8 cellular contexts compared by ENCODE assay signal in the genomic region with DNA sequence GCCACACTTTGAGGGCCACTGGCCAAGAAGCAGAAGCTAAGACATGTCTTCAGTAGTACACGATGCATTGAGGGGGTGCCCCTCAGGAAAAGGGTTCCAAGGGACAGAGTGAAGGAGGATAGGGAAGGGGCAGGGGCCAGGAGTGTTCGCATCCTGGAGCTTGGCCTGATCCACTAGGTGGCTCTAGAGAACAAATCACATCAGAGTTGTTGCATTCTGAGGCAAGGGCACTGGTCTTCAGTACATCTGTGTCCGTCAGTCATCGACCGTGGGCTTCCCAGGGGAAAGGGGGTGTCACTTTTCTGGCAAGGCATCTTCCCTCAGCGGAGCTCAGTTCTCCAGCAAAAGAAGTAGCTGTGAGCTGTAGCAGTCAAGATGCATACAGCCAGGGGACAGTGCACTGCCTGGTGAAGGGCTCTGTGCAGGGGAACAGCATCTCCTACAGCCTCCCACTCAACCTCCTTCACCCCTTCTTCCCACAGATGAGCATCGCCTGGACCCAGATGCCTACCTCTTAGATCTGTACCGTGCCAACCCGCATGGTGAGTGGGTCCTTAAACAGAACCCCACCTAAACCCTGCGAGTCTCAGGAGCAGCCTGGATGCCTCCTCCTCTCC. TPM values are rescaled to one million over a fixed set of nuclear protein-coding genes. Genes with fewer than 3 reads are reported as not detected.
DNase-seq lines count a peak whose midpoint lies in the region; ATAC-seq and TF ChIP-seq lines count a peak whose summit lies in the region.

No MANE protein-coding gene starts in this region.

- H3K9ac ChIP-seq in Loucy (ENCODE audit: low read depth, low read length, poor library complexity, severe bottlenecking), result no peak overlapping the region

- peaks cover 29 to 46% of the 10 kb centered on the region in 2 donors for H3K27me3 Mint-ChIP-seq in T-cell

- CTCF ChIA-PET in T-cell (lab: Charles Lee), result no interaction called here

- DNase-seq in GM03348 (ENCODE audit: low spot score), result peak; percentile 56
- DNase-seq in islet precursor cell, result peak; percentile 69
- DNase-seq in T-cell, result no peak

- H3K9me3 ChIP-seq in Loucy (ENCODE audit: insufficient read depth, low read depth, low read length), result no peaks in the 10 kb centered on the region

- H2AFZ ChIP-seq in Loucy (ENCODE audit: low read length), result no peak overlapping the region

- no peak overlapping the region for H3K27ac ChIP-seq in VCaP

- no peaks in the 10 kb centered on the region for H3K36me3 Mint-ChIP-seq in T-cell

- H3K9me2 ChIP-seq in Loucy (replicated peaks; ENCODE audit: low read depth, low read length), result no peaks in the 10 kb centered on the region

- H3K4me3 Mint-ChIP-seq in T-cell, result no peak overlapping the region

- no peak overlapping the region for H3K27ac Mint-ChIP-seq in T-cell

- peaks cover 7% of the 10 kb centered on the region for H3K4me1 ChIP-seq in Loucy (ENCODE audit: insufficient read depth, low read length, poor library complexity, severe bottlenecking)

- H3F3A ChIP-seq in Loucy (ENCODE audit: low read depth), result no peaks in the 10 kb centered on the region

- TF ChIP-seq CTCF in Loucy (conservative IDR thresholded peaks at IDR 0.05; ENCODE audit: low read length), result peak; percentile 74
- TF ChIP-seq CTCF in VCaP (conservative IDR thresholded peaks at IDR 0.05), result peak; percentile 90

- no peaks in the 10 kb centered on the region for H3K79me2 ChIP-seq in Loucy (ENCODE audit: insufficient read depth, low read length)

- no peak overlapping the region for H3K4me3 ChIP-seq in Loucy (ENCODE audit: low read length, poor library complexity, severe bottlenecking)

- H3K9me3 Mint-ChIP-seq in T-cell, result peaks cover 0 to 5% (median 0%) of the 10 kb centered on the region in 3 donors

- no peaks in the 10 kb centered on the region for H3K27me3 ChIP-seq in Loucy (ENCODE audit: insufficient read depth, low read length, poor library complexity, severe bottlenecking)

- H3K4me1 Mint-ChIP-seq in T-cell, result peaks cover 6 to 10% (median 9%) of the 10 kb centered on the region in 3 donors

- H3K36me3 ChIP-seq in Loucy (ENCODE audit: insufficient read depth, low read length), result no peaks in the 10 kb centered on the region

- ATAC-seq in T-cell (replicated peaks in 1 of 4) (no peak), HG02852 (IDR thresholded peaks at IDR 0.05; ENCODE audit: unreplicated experiment) (no peak), HG03139 (IDR thresholded peaks at IDR 0.05; ENCODE audit: unreplicated experiment) (no peak), GM19452 (IDR thresholded peaks at IDR 0.05; ENCODE audit: unreplicated experiment) (no peak)

- POLR2A ChIA-PET in T-cell (lab: Charles Lee), result no interaction called here

- H4K20me1 ChIP-seq in Loucy (ENCODE audit: insufficient read depth, low read length, poor library complexity, severe bottlenecking), result no peaks in the 10 kb centered on the region

- no peak overlapping the region for H3K4me2 ChIP-seq in Loucy (ENCODE audit: low read depth, low read length, poor library complexity, severe bottlenecking)

RNA-seq across cellular contexts. Expression of gene ARHGAP40, which starts 47.8 kb away (rescaled TPM):
- total RNA-seq in T-cell, result under 1 TPM in 1 of 5 donors, not detected in 4; 0.28 TPM

Comparison
In these comparisons a context has a peak if more than half of its experiments do, and no peak if none do; other contexts are left out.
1. DNase-seq: peak in GM03348 (single experiment) and islet precursor cell (single experiment); none in T-cell (0 of 34).